In genomic region chr12:1668833-1669543, GRCh38 we compare ENCODE assay signal across 10 cellular contexts. TPM values are rescaled to one million over a fixed set of nuclear protein-coding genes. Genes with fewer than 3 reads are reported as not detected.
DNase-seq lines count a peak whose midpoint lies in the region; ATAC-seq, FAIRE-seq and TF ChIP-seq lines count a peak whose summit lies in the region.
"Had no signal": no experiment of that assay in that cellular context is flagged by ENCODE, and none has a peak within 500 bp of the region (broad histone marks: within the 10 kb centered on the region; RNA-seq: fewer than 3 reads in every experiment).

No MANE protein-coding gene starts in this region.

- TF ChIP-seq EP300 in H1 (IDR thresholded peaks at IDR 0.05; ENCODE audit: borderline replicate concordance in 1 of 2, low read depth in 2 of 2, low read length in 2 of 2) = no peak

- H2BK15ac ChIP-seq in H1 (ENCODE audit: low read length) = no peak overlapping the region

- CTCF ChIA-PET in CD8-positive, alpha-beta memory T cell (lab: Charles Lee) = no interaction called here
- CTCF ChIA-PET in H1 (lab: Charles Lee; ENCODE audit: partially characterized antibody) = interaction anchor here (0.6 to 2.5 kb wide), 4 partner anchors 9 to 274 kb away, joined by 3 to 11 read pairs (median 8); no protein-coding TSS in a partner anchor

- H3K27me3 ChIP-seq in CD8-positive, alpha-beta memory T cell (ENCODE audit: insufficient read depth, low read length, poor library complexity, severe bottlenecking) = no peaks in the 10 kb centered on the region
- H3K27me3 ChIP-seq in H1 (replicated peaks in 1 of 4; ENCODE audit: control insufficient read depth in 3 of 4, extremely low read depth in 1 of 4, insufficient read depth in 3 of 4, low read length in 3 of 4) (peaks cover 0 to 2% (median under 1%) of the 10 kb centered on the region in 4 experiments; a peak in 6 of 7 replicates), pancreas (no peaks in the 10 kb centered on the region)

- peaks cover 27% of the 10 kb centered on the region for H3K4me1 ChIP-seq in CD8-positive, alpha-beta memory T cell (ENCODE audit: insufficient read depth, low read length)
- H3K4me1 ChIP-seq in H1 (replicated peaks in 1 of 4; ENCODE audit: control insufficient read depth in 3 of 4, insufficient read depth in 4 of 4, low read length in 3 of 4) (no peaks in the 10 kb centered on the region), pancreas (peaks cover 0 to 6% (median 5%) of the 10 kb centered on the region in 3 donors)

- no peak overlapping the region for H4K5ac ChIP-seq in H1 (ENCODE audit: insufficient read length, low read depth, low read length)

- no peak overlapping the region for H3K4me3 ChIP-seq in CD8-positive, alpha-beta memory T cell (ENCODE audit: low read length)
- H3K4me3 ChIP-seq in H1 (ENCODE audit: extremely low read depth in 1 of 4, insufficient read depth in 2 of 4, low read depth in 3 of 4, low read length in 4 of 4) (no peak overlapping the region), pancreas (no peak overlapping the region)

- no peaks in the 10 kb centered on the region for H3K36me3 Mint-ChIP-seq in CD8-positive, alpha-beta memory T cell

- no peak overlapping the region for H3K18ac ChIP-seq in H1 (ENCODE audit: extremely low read depth, low read length)

- H3K9me3 Mint-ChIP-seq in CD8-positive, alpha-beta memory T cell = no peaks in the 10 kb centered on the region

- H2BK120ac ChIP-seq in H1 (replicated peaks; ENCODE audit: low read depth, low read length) = no peak overlapping the region

- TF ChIP-seq CTCF in H1 (IDR thresholded peaks at IDR 0.05; ENCODE audit: control extremely low read depth in 1 of 3, insufficient read depth in 1 of 3, low read depth in 1 of 3, low read length in 3 of 3) (no peak), pancreas (IDR thresholded peaks at IDR 0.05) (no peak)

- H3K4ac ChIP-seq in H1 (replicated peaks; ENCODE audit: insufficient read length, low read depth, low read length) = no peak overlapping the region

- FAIRE-seq in H1 (lab: Jason Lieb, UNC) (no peak), pancreas (lab: Jason Lieb, UNC) (no peak)
- FAIRE-seq: endometrium had no signal

- TF ChIP-seq RAD21 in H1 (IDR thresholded peaks at IDR 0.05 in 1 of 2, conservative IDR thresholded peaks at IDR 0.05 in 1 of 2; ENCODE audit: low read depth in 2 of 2, low read length in 2 of 2) = no peak

- no peaks in the 10 kb centered on the region for H4K20me1 ChIP-seq in H1 (replicated peaks in 1 of 2; ENCODE audit: control insufficient read depth in 1 of 2, insufficient read depth in 2 of 2, low read length in 2 of 2)

- H3K23ac ChIP-seq in H1 (ENCODE audit: insufficient read length) = no peak overlapping the region

- H3K9ac ChIP-seq in H1 (replicated peaks in 1 of 4; ENCODE audit: extremely low read depth in 1 of 4, low read depth in 3 of 4, low read length in 3 of 4) = no peak overlapping the region

- no peak overlapping the region for H4K91ac ChIP-seq in H1 (replicated peaks; ENCODE audit: insufficient read length, low read length)

- no peak overlapping the region for H3K27ac ChIP-seq in CD8-positive, alpha-beta memory T cell (ENCODE audit: low read depth, low read length)
- H3K27ac ChIP-seq in H1 (ENCODE audit: low read depth, low read length) (no peak overlapping the region), pancreas (no peak overlapping the region)

- no peaks in the 10 kb centered on the region for H3K23me2 ChIP-seq in H1 (ENCODE audit: low read depth, low read length)

- H2BK12ac ChIP-seq in H1 (ENCODE audit: low read depth, low read length) = no peak overlapping the region

- no peak overlapping the region for H2BK20ac ChIP-seq in H1 (ENCODE audit: low read length)

- H3K56ac ChIP-seq in H1 (replicated peaks; ENCODE audit: insufficient read length, low read depth, low read length) = no peak overlapping the region

- no peak overlapping the region for H3K4me2 ChIP-seq in H1 (ENCODE audit: insufficient read depth in 1 of 2, low read depth in 2 of 2, low read length in 2 of 2)

- TF ChIP-seq POLR2A in H1 (IDR thresholded peaks at IDR 0.05; ENCODE audit: control extremely low read depth in 1 of 2, low read depth in 2 of 2, low read length in 2 of 2) = no peak

- DNase-seq in CD8-positive, alpha-beta memory T cell = no peak
- DNase-seq in NOMO-1 treated with dmso at 0.1 percent for 144 hours (lab: John Stamatoyannopoulos, UW; ENCODE audit: unreplicated experiment) = peak; percentile 74
- no peak for DNase-seq in H1 (ENCODE audit: low read depth in 1 of 2, low spot score in 2 of 2)
- no peak for DNase-seq in pancreas
- no peak for DNase-seq in H4 (ENCODE audit: low spot score)
- DNase-seq: stimulated activated CD4-positive, alpha-beta T cell treated with anti-CD3 and anti-CD28 coated beads, Interleukin-4, amount 100 ng/mL, for 4 hours had no signal

- no peak overlapping the region for H2BK5ac ChIP-seq in H1 (ENCODE audit: low read depth, low read length)

- H3K4me1 Mint-ChIP-seq in CD8-positive, alpha-beta memory T cell = peaks cover 46 to 69% (median 49%) of the 10 kb centered on the region in 3 donors

- peak overlapping the region; percentile 78; the same call in 1 of the 2 replicates for H2AFZ ChIP-seq in H1 (ENCODE audit: low read length)

- H3K79me1 ChIP-seq in H1 (ENCODE audit: low read depth, low read length) = no peaks in the 10 kb centered on the region

- no peak overlapping the region for H2AK5ac ChIP-seq in H1 (ENCODE audit: low read depth, low read length)

- POLR2A ChIA-PET in CD8-positive, alpha-beta memory T cell (lab: Charles Lee) = no interaction called here
- POLR2A ChIA-PET in H1 (lab: Charles Lee; ENCODE audit: partially characterized antibody) = interaction anchor here (1.2 to 2.0 kb wide), 2 partner anchors 12 to 22 kb away, joined by 4 to 8 read pairs; partner anchors contain the start of gene ADIPOR2

- WGBS in H1 (ENCODE audit: extremely low coverage in 1 of 2, insufficient coverage in 1 of 2, insufficient read length in 1 of 2, insufficient replicate concordance in 2 of 2, low coverage in 1 of 2, low lambda C conversion rate in 2 of 2, missing lambda C conversion rate in 1 of 2), 2 experiments = 88% methylated on average over 18 of the region's 18 CpGs; no CpG with 5 or more reads in 1 of the 2 experiments
- 80 to 81% methylated on average over 18 of the region's 18 CpGs for WGBS in pancreas, 2 donors

- H3K4me3 Mint-ChIP-seq in CD8-positive, alpha-beta memory T cell = peak overlapping the region in 5 of 7 donors; percentile 27 to 56 (median 38)

- no peaks in the 10 kb centered on the region for H3K9me3 ChIP-seq in CD8-positive, alpha-beta memory T cell (ENCODE audit: low read length)
- H3K9me3 ChIP-seq in H1 (ENCODE audit: insufficient read depth in 2 of 2, low read depth in 1 of 2, low read length in 1 of 2) = no peaks in the 10 kb centered on the region
- H3K9me3 ChIP-seq in pancreas = no peaks in the 10 kb centered on the region

- no peaks in the 10 kb centered on the region for H3K27me3 Mint-ChIP-seq in CD8-positive, alpha-beta memory T cell

- no peak overlapping the region for H4K8ac ChIP-seq in H1 (ENCODE audit: extremely low read depth, insufficient read depth, low read length)

- ATAC-seq in pancreas (peak in 3 of 4 donors; percentile 14 to 36 (median 25)), GM19023 (IDR thresholded peaks at IDR 0.05; ENCODE audit: unreplicated experiment) (no peak), HG03565 (IDR thresholded peaks at IDR 0.05; ENCODE audit: unreplicated experiment) (no peak), HG03342 (IDR thresholded peaks at IDR 0.05; ENCODE audit: unreplicated experiment) (no peak)

- H3K27ac Mint-ChIP-seq in CD8-positive, alpha-beta memory T cell = peak overlapping the region; percentile 34 to 92 (median 68)

- no peak overlapping the region for H3K14ac ChIP-seq in H1 (ENCODE audit: insufficient read length)

- intact Hi-C loops in pancreas (cut with DNase I) = no loop called here

- no peaks in the 10 kb centered on the region for H3K36me3 ChIP-seq in CD8-positive, alpha-beta memory T cell (ENCODE audit: insufficient read depth, low read length)
- no peaks in the 10 kb centered on the region for H3K36me3 ChIP-seq in H1 (ENCODE audit: control insufficient read depth in 2 of 4, insufficient read depth in 4 of 4, low read length in 3 of 4)
- no peaks in the 10 kb centered on the region for H3K36me3 ChIP-seq in pancreas

- H3K79me2 ChIP-seq in H1 (ENCODE audit: control insufficient read depth in 1 of 2, insufficient read depth in 2 of 2, low read length in 2 of 2) = no peaks in the 10 kb centered on the region

TF ChIP-seq in H1, 55 proteins besides CTCF, POLR2A, EP300 and RAD21 (continues in another document):
- TF ChIP-seq CHD1 (IDR thresholded peaks at IDR 0.05; ENCODE audit: low read depth, low read length) (no peak), EZH2 (IDR thresholded peaks at IDR 0.05; ENCODE audit: low read depth, low read length, severe bottlenecking) (no peak), CHD2 (IDR thresholded peaks at IDR 0.05; ENCODE audit: low read length) (no peak)

RNA-seq across cellular contexts. Expression of gene ADIPOR2, which starts 21.9 kb away (rescaled TPM):
- 10 to 100 TPM; 54.1 to 63.9 TPM for total RNA-seq in CD8-positive, alpha-beta memory T cell
- 2.4 TPM for polyA plus RNA-seq in CD8-positive, alpha-beta memory T cell
- total RNA-seq in H1 (2021; fragmentation: NEBNext Ultra II Directional; extraction: Animal tissue kit (Norgen Biotek cat#: 25700)) = 46.4 and 50.8 TPM in 2 replicates
- polyA plus RNA-seq in H1 (2011; rRNA removed) (13.9 and 17.5 TPM in 2 replicates), pancreas (10 to 100 TPM; 10.4 to 21.6 TPM)
- 15.7 TPM for polyA plus RNA-seq in H1 (2011; cell fraction: cytosol; rRNA removed)
- 10.5 TPM for polyA plus RNA-seq in H1 (2011; cell fraction: nucleus; rRNA removed)
- polyA plus RNA-seq in H1 (2012, experiment 1 of 2) = 25.0 to 33.0 TPM (median 29.1 TPM) in 4 replicates
- polyA plus RNA-seq in H1 (2012, experiment 2 of 2) = 5.8 TPM
- polyA plus RNA-seq in H1 (2013, experiment 1 of 2) = 22.5 TPM
- polyA plus RNA-seq in H1 (2013, experiment 2 of 2) = 28.5 TPM
- 28.8 and 29.0 TPM in 2 replicates for polyA minus RNA-seq in H1 (2011; rRNA and poly(A)+ RNA removed)
- polyA minus RNA-seq in H1 (2011; cell fraction: cytosol; rRNA and poly(A)+ RNA removed) = 12.8 TPM
- 20.7 TPM for polyA minus RNA-seq in H1 (2011; cell fraction: nucleus; rRNA and poly(A)+ RNA removed)
- total RNA-seq in pancreas = 10 to 100 TPM; 19.2 to 27.5 (median 24.6) TPM
- total RNA-seq in H4 (2014; rRNA removed; shearing (Covaris generic)) = 40.5 and 42.1 TPM in 2 replicates

RNA-seq across cellular contexts. Expression of gene WNT5B, which starts 40.0 kb away (rescaled TPM):
- not detected for total RNA-seq in CD8-positive, alpha-beta memory T cell
- polyA plus RNA-seq in CD8-positive, alpha-beta memory T cell = not detected
- 0.91 and 1.2 TPM in 2 replicates for total RNA-seq in H1 (2021; fragmentation: NEBNext Ultra II Directional; extraction: Animal tissue kit (Norgen Biotek cat#: 25700))
- polyA plus RNA-seq in H1 (2011; rRNA removed) = 1.2 TPM in 2 replicates
- 0.90 TPM for polyA plus RNA-seq in H1 (2011; cell fraction: cytosol; rRNA removed)
- polyA plus RNA-seq in H1 (2011; cell fraction: nucleus; rRNA removed) = 1.1 TPM
- 0.36 to 1.3 TPM (median 1.0 TPM) in 4 replicates for polyA plus RNA-seq in H1 (2012, experiment 1 of 2)
- 1.4 TPM for polyA plus RNA-seq in H1 (2012, experiment 2 of 2)
- 1.5 TPM for polyA plus RNA-seq in H1 (2013, experiment 1 of 2)
- polyA plus RNA-seq in H1 (2013, experiment 2 of 2) = 1.3 TPM
- polyA minus RNA-seq in H1 (2011; rRNA and poly(A)+ RNA removed) = 0.32 and 0.46 TPM in 2 replicates
- polyA minus RNA-seq in H1 (2011; cell fraction: cytosol; rRNA and poly(A)+ RNA removed) = not detected
- 1.5 TPM for polyA minus RNA-seq in H1 (2011; cell fraction: nucleus; rRNA and poly(A)+ RNA removed)
- 1 to 10 TPM in 2 of 6 donors, under 1 TPM in 4; 0.72 to 2.8 (median 0.92) TPM for total RNA-seq in pancreas
- polyA plus RNA-seq in pancreas = under 1 TPM; 0.72 to 0.85 TPM
- 3.8 and 6.4 TPM in 2 replicates for total RNA-seq in H4 (2014; rRNA removed; shearing (Covaris generic))

Comparison
In these comparisons a context has a peak if more than half of its experiments do, and no peak if none do; other contexts are left out.
1. ATAC-seq: peak in pancreas (3 of 4); none in GM19023 (single experiment), HG03565 (single experiment) and HG03342 (single experiment).